8 cellular contexts compared by ENCODE assay signal in genomic region chr2:159124441-159124911, GRCh38.
DNase-seq lines count a peak whose midpoint lies in the region; ATAC-seq and TF ChIP-seq lines count a peak whose summit lies in the region.

No MANE protein-coding gene starts in this region.

- TF ChIP-seq CTCF in A673 (conservative IDR thresholded peaks at IDR 0.05; ENCODE audit: low read depth, low read length) (no peak), HL-60 (IDR thresholded peaks at IDR 0.05; ENCODE audit: insufficient read depth, low read length) (no peak), fibroblast of the aortic adventitia (IDR thresholded peaks at IDR 0.05; ENCODE audit: insufficient read depth, low read length) (no peak), sigmoid colon (IDR thresholded peaks at IDR 0.05) (no peak)

- H3K9me3 ChIP-seq in A673 (ENCODE audit: low read depth, low read length, poor library complexity, severe bottlenecking) = no peaks in the 10 kb centered on the region
- H3K9me3 ChIP-seq in sigmoid colon = no peaks in the 10 kb centered on the region

- H3K4me3 ChIP-seq in A673 (ENCODE audit: low read depth, low read length, poor library complexity, severe bottlenecking) (no peak overlapping the region), HL-60 (replicated peaks; ENCODE audit: insufficient read depth, low read length) (no peak overlapping the region), fibroblast of the aortic adventitia (ENCODE audit: low read depth, low read length) (no peak overlapping the region), sigmoid colon (no peak overlapping the region)

- no TSS peak for BruUV-seq in A673 (replicated peaks; lab: Mats Ljungman, UMichigan)

- no peak for TF ChIP-seq POLR2A in sigmoid colon (IDR thresholded peaks at IDR 0.05)

- H3K27me3 ChIP-seq in A673 (replicated peaks; ENCODE audit: insufficient read depth, low read depth, low read length, poor library complexity) (no peaks in the 10 kb centered on the region), HL-60 (ENCODE audit: insufficient read depth, poor library complexity, severe bottlenecking) (no peaks in the 10 kb centered on the region), sigmoid colon (no peaks in the 10 kb centered on the region)

- POLR2A ChIA-PET in A673 (lab: Charles Lee; ENCODE audit: low non-redundant PET) = no interaction called here

- DNase-seq in A673 (ENCODE audit: low spot score) (peak; percentile 64), HL-60 (ENCODE audit: low read depth in 1 of 2, low spot score in 1 of 2) (peak; percentile 53 to 57), UCSD-AML1 (lab: John Stamatoyannopoulos, UW; ENCODE audit: unreplicated experiment) (peak; percentile 29), fibroblast of the aortic adventitia (ENCODE audit: low read depth) (peak; percentile 91), sigmoid colon (no peak)
- no peak for DNase-seq in activated CD4-positive, CD25-positive, alpha-beta regulatory T cell treated with anti-CD3 and anti-CD28 coated beads, Interleukin-2, amount 50 U/mL, for 72 hours

- ATAC-seq in GM18858 (IDR thresholded peaks at IDR 0.05; ENCODE audit: unreplicated experiment) = no peak
- no peak for ATAC-seq in GM19455 (IDR thresholded peaks at IDR 0.05; ENCODE audit: unreplicated experiment)

- H3K4me1 ChIP-seq in A673 (ENCODE audit: insufficient read depth, low read length, poor library complexity, severe bottlenecking) = peaks cover 12% of the 10 kb centered on the region
- peaks cover 0 to 57% (median 44%) of the 10 kb centered on the region in 4 donors for H3K4me1 ChIP-seq in sigmoid colon

- 4 to 22% methylated on average over 5 of the region's 5 CpGs for whole genome bisulfite sequencing in sigmoid colon, 2 donors

- H3K36me3 ChIP-seq in A673 (ENCODE audit: insufficient read depth, low read length, poor library complexity, severe bottlenecking) (no peaks in the 10 kb centered on the region), sigmoid colon (no peaks in the 10 kb centered on the region)

- intact Hi-C loops in A673 (cut with micrococcal nuclease; ENCODE audit: unreplicated experiment) (no loop called here), sigmoid colon (cut with DNase I) (no loop called here)

- TF ChIP-seq EP300 in sigmoid colon (IDR thresholded peaks at IDR 0.05) = no peak

- peak overlapping the region; percentile 14 for H3K27ac ChIP-seq in A673 (ENCODE audit: low read depth, low read length, poor library complexity, severe bottlenecking)
- peak overlapping the region; percentile 33 for H3K27ac ChIP-seq in HL-60 (replicated peaks)
- peak overlapping the region; percentile 40 to 83 (median 72) for H3K27ac ChIP-seq in sigmoid colon

- CTCF ChIA-PET in A673 (lab: Charles Lee) = no interaction called here

Comparison
In these comparisons a context has a peak if more than half of its experiments do, and no peak if none do; other contexts are left out.
1. DNase-seq: peak in A673 (single experiment), HL-60 (2 of 2), UCSD-AML1 (single experiment) and fibroblast of the aortic adventitia (single experiment); none in sigmoid colon (single experiment) and activated CD4-positive, CD25-positive, alpha-beta regulatory T cell treated with anti-CD3 and anti-CD28 coated beads, Interleukin-2, amount 50 U/mL, for 72 hours (single experiment).
2. H3K27ac ChIP-seq: peak in every context shown above with its lines; median percentile 72 in sigmoid colon; 33 in HL-60; 14 in A673.